1 cellular context compared by ENCODE assay signal in genomic region chr15:72272213-72272996, GRCh38.
A peak's percentile ranks its signal among the peaks of the same experiment; 100 is the strongest.
TF ChIP-seq lines count a peak whose summit lies in the region.

Gene PARP6 (minus strand): TSS chr15:72272554. CDS start chr15:72267477, 5,077 bp downstream.

TF ChIP-seq in GM12878, 131 proteins besides CTCF, POLR2A, EP300 and RAD21 (continued from another document):
- TF ChIP-seq TARDBP (IDR thresholded peaks at IDR 0.05; ENCODE audit: borderline replicate concordance) (0 out of 2 replicates have a peak, but pooled peaks have one; percentile 20), RCOR1 (conservative IDR thresholded peaks at IDR 0.05; ENCODE audit: low read depth, low read length) (no peak), NR2F1 (conservative IDR thresholded peaks at IDR 0.05) (peak; percentile 93), ASH2L (IDR thresholded peaks at IDR 0.05; ENCODE audit: borderline replicate concordance, low read depth) (0 out of 2 replicates have a peak, but pooled peaks have one; percentile 37), SKIL (IDR thresholded peaks at IDR 0.05; ENCODE audit: low read depth, poor library complexity, severe bottlenecking) (no peak), SMAD5 (IDR thresholded peaks at IDR 0.05; ENCODE audit: low read depth) (no peak), ZNF592 (IDR thresholded peaks at IDR 0.05) (no peak), POLR2AphosphoS5 (IDR thresholded peaks at IDR 0.05; ENCODE audit: low read length) (no peak), MEF2B (IDR thresholded peaks at IDR 0.05; ENCODE audit: partially characterized antibody, poor library complexity, severe bottlenecking) (no peak), ESRRA (IDR thresholded peaks at IDR 0.05; ENCODE audit: low read length) (no peak), KDM1A (IDR thresholded peaks at IDR 0.05; ENCODE audit: borderline replicate concordance) (no peak), SREBF1 (IDR thresholded peaks at IDR 0.05; ENCODE audit: low read length) (no peak), SREBF2 (IDR thresholded peaks at IDR 0.05; ENCODE audit: low read length) (no peak), ATF2 (IDR thresholded peaks at IDR 0.05; ENCODE audit: low read length) (no peak), TAF1 (IDR thresholded peaks at IDR 0.05; ENCODE audit: borderline replicate concordance, low read depth, low read length) (peak; percentile 28; the same call in 1 of the 2 replicates), TCF7 (IDR thresholded peaks at IDR 0.05; ENCODE audit: borderline replicate concordance) (no peak), NKRF (conservative IDR thresholded peaks at IDR 0.05) (peak; percentile 75), MAX (IDR thresholded peaks at IDR 0.05; ENCODE audit: low read depth, low read length) (peak; percentile 92), CBFB (IDR thresholded peaks at IDR 0.05; ENCODE audit: low read depth) (no peak; the same call in 1 of the 2 replicates), TBL1XR1 (IDR thresholded peaks at IDR 0.05; ENCODE audit: low read depth, low read length) (no peak), IRF3 (IDR thresholded peaks at IDR 0.05) (no peak), HDGF (IDR thresholded peaks at IDR 0.05) (peak; percentile 95), CEBPB (IDR thresholded peaks at IDR 0.05; ENCODE audit: borderline replicate concordance in 1 of 2, low read depth in 2 of 2, low read length in 2 of 2) (no peak)
